Comparison of ENCODE assay signal across 23 cellular contexts in the genomic region with DNA sequence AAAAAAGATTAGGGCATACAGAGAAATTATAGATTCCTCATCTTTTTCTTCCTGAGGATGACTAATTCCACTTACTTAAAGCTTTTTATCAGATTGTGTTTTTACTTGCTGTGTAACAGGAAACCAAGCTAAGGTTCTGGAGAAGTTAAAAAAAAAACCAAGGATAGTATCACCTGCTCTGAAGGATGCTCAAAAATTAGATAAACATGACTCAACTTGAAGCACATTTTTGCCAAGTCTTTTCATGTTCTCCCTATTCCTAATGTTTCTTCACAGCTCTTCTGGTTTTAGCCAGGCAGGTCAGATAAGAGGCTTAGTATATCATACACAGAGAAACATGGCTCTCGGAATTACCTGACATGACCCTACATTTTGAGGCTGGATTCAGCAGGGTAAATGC.
DNase-seq lines count a peak whose midpoint lies in the region; ATAC-seq, FAIRE-seq and TF ChIP-seq lines count a peak whose summit lies in the region.
"Had no signal": no experiment of that assay in that cellular context is flagged by ENCODE, and none has a peak within 500 bp of the region (broad histone marks: within the 10 kb centered on the region; RNA-seq: fewer than 3 reads in every experiment).

No MANE protein-coding gene starts in this region.

- H3K4me3 Mint-ChIP-seq in astrocyte (ENCODE audit: unreplicated experiment), result no peak overlapping the region
- H3K4me3 Mint-ChIP-seq: activated CD4-positive, alpha-beta memory T cell treated with anti-CD3 and anti-CD28 coated beads, Interleukin-2, amount 10 ng/mL, durations not matched to agents 7 days and 5 days; mesothelial cell of epicardium; naive thymus-derived CD8-positive, alpha-beta T cell; stimulated activated naive CD8-positive, alpha-beta T cell treated with anti-CD3 and anti-CD28 coated beads, Interleukin-15, amount 100 ng/mL, for 72 hours had no signal

- FAIRE-seq in astrocyte (lab: Jason Lieb, UNC), result no peak
- FAIRE-seq: GM19239 had no signal

- ATAC-seq in left lung (peak; percentile 29), GM19324 (IDR thresholded peaks at IDR 0.05; ENCODE audit: low FRiP score, unreplicated experiment) (no peak), HG03045 (IDR thresholded peaks at IDR 0.05; ENCODE audit: unreplicated experiment) (no peak), HG02840 (IDR thresholded peaks at IDR 0.05; ENCODE audit: low FRiP score, unreplicated experiment) (no peak)
- ATAC-seq: left lobe of liver; naive thymus-derived CD8-positive, alpha-beta T cell; stimulated activated naive CD8-positive, alpha-beta T cell treated with anti-CD3 and anti-CD28 coated beads, Interleukin-15, amount 100 ng/mL, for 72 hours had no signal

- H3K4me2 ChIP-seq in astrocyte (ENCODE audit: low read length), result peak overlapping the region; percentile 19

- peak; percentile 17 for DNase-seq in NCI-H2171 treated with DMSO at 0.1 percent for 48 hours (lab: John Stamatoyannopoulos, UW)
- DNase-seq in NCI-H2171 (lab: John Stamatoyannopoulos, UW), result no peak
- DNase-seq in M059J (ENCODE audit: low read depth), result peak; percentile 32
- peak; percentile 30 for DNase-seq in astrocyte (ENCODE audit: low read depth)
- no peak for DNase-seq in left lung
- DNase-seq: activated CD4-positive, alpha-beta memory T cell treated with anti-CD3 and anti-CD28 coated beads, Interleukin-2, amount 10 ng/mL, durations not matched to agents 7 days and 5 days; activated gamma-delta T cell; BE2C; naive thymus-derived CD8-positive, alpha-beta T cell; NCI-H446 treated with DMSO at 0.1 percent for 48 hours; ovary; RPMI8226; stimulated activated naive CD8-positive, alpha-beta T cell treated with anti-CD3 and anti-CD28 coated beads, Interleukin-15, amount 100 ng/mL, for 72 hours; tibial artery had no signal

- H3K4me1 ChIP-seq in astrocyte (ENCODE audit: insufficient read depth, low read length) (no peaks in the 10 kb centered on the region), left lung (no peaks in the 10 kb centered on the region)
- H3K4me1 ChIP-seq: BE2C, right atrium auricular region, tibial artery had no signal

- no peaks in the 10 kb centered on the region for H3K9me3 ChIP-seq in astrocyte (ENCODE audit: insufficient read depth, low read depth, low read length)
- no peaks in the 10 kb centered on the region for H3K9me3 ChIP-seq in left lung
- H3K9me3 ChIP-seq: BE2C, ovary, right atrium auricular region, tibial artery had no signal

- intact Hi-C loops in left lung (cut with DNase I), result no loop called here

- no peaks in the 10 kb centered on the region for H3K27me3 Mint-ChIP-seq in astrocyte (ENCODE audit: low read depth, unreplicated experiment)
- H3K27me3 Mint-ChIP-seq: activated CD4-positive, alpha-beta memory T cell treated with anti-CD3 and anti-CD28 coated beads, Interleukin-2, amount 10 ng/mL, durations not matched to agents 7 days and 5 days; naive thymus-derived CD8-positive, alpha-beta T cell; stimulated activated naive CD8-positive, alpha-beta T cell treated with anti-CD3 and anti-CD28 coated beads, Interleukin-15, amount 100 ng/mL, for 72 hours had no signal

- H4K20me1 ChIP-seq in astrocyte (ENCODE audit: insufficient read depth, low read length), result peaks cover 6% of the 10 kb centered on the region

- H2AFZ ChIP-seq in astrocyte (ENCODE audit: low read depth, low read length), result no peak overlapping the region

- H3K79me2 ChIP-seq in astrocyte (ENCODE audit: insufficient read depth, low read length), result no peaks in the 10 kb centered on the region

- no peaks in the 10 kb centered on the region for H3K36me3 Mint-ChIP-seq in astrocyte (ENCODE audit: low read depth, unreplicated experiment)
- H3K36me3 Mint-ChIP-seq: mesothelial cell of epicardium; naive thymus-derived CD8-positive, alpha-beta T cell had no signal

- H3K4me3 ChIP-seq in astrocyte (ENCODE audit: insufficient read depth, low read depth, low read length) (no peak overlapping the region), left lung (no peak overlapping the region)
- H3K4me3 ChIP-seq: coronary artery, ovary, right atrium auricular region, tibial artery had no signal

- TF ChIP-seq CTCF in astrocyte (IDR thresholded peaks at IDR 0.05; ENCODE audit: insufficient read depth, low read depth, low read length) (no peak), left lung (IDR thresholded peaks at IDR 0.05) (no peak)

- H3K27ac ChIP-seq in astrocyte (ENCODE audit: low read depth, low read length) (no peak overlapping the region), left lung (no peak overlapping the region)
- H3K27ac ChIP-seq: coronary artery, HL-60, ovary, right atrium auricular region, tibial artery had no signal

- H3K27me3 ChIP-seq in astrocyte (ENCODE audit: insufficient read depth, low read length), result no peaks in the 10 kb centered on the region
- no peaks in the 10 kb centered on the region for H3K27me3 ChIP-seq in left lung
- H3K27me3 ChIP-seq: BE2C, ovary, right atrium auricular region, tibial artery had no signal

- H3K27ac Mint-ChIP-seq in astrocyte (ENCODE audit: unreplicated experiment), result no peak overlapping the region
- H3K27ac Mint-ChIP-seq: activated CD4-positive, alpha-beta memory T cell treated with anti-CD3 and anti-CD28 coated beads, Interleukin-2, amount 10 ng/mL, durations not matched to agents 7 days and 5 days; mesothelial cell of epicardium; naive thymus-derived CD8-positive, alpha-beta T cell; stimulated activated naive CD8-positive, alpha-beta T cell treated with anti-CD3 and anti-CD28 coated beads, Interleukin-15, amount 100 ng/mL, for 72 hours had no signal

- no peaks in the 10 kb centered on the region for H3K4me1 Mint-ChIP-seq in astrocyte (ENCODE audit: low read depth, unreplicated experiment)
- H3K4me1 Mint-ChIP-seq: stimulated activated naive CD8-positive, alpha-beta T cell treated with anti-CD3 and anti-CD28 coated beads, Interleukin-15, amount 100 ng/mL, for 72 hours had no signal

- H3K9me3 Mint-ChIP-seq in astrocyte (ENCODE audit: unreplicated experiment), result no peaks in the 10 kb centered on the region
- H3K9me3 Mint-ChIP-seq: activated CD4-positive, alpha-beta memory T cell treated with anti-CD3 and anti-CD28 coated beads, Interleukin-2, amount 10 ng/mL, durations not matched to agents 7 days and 5 days; mesothelial cell of epicardium; naive thymus-derived CD8-positive, alpha-beta T cell; stimulated activated naive CD8-positive, alpha-beta T cell treated with anti-CD3 and anti-CD28 coated beads, Interleukin-15, amount 100 ng/mL, for 72 hours had no signal

- no peaks in the 10 kb centered on the region for H3K36me3 ChIP-seq in astrocyte (ENCODE audit: insufficient read depth, low read length)
- H3K36me3 ChIP-seq in left lung, result no peaks in the 10 kb centered on the region
- H3K36me3 ChIP-seq: BE2C, ovary, right atrium auricular region, tibial artery had no signal

- no peak overlapping the region for H3K9ac ChIP-seq in astrocyte (ENCODE audit: low read length)

Comparison
In these comparisons a context has a peak if more than half of its experiments do, and no peak if none do; other contexts are left out.
1. DNase-seq: peak in NCI-H2171 treated with DMSO at 0.1 percent for 48 hours (single experiment), M059J (single experiment) and astrocyte (single experiment); none in NCI-H2171 (single experiment) and left lung (0 of 2).